ENCODE assay signal across 8 cellular contexts in the genomic region with DNA sequence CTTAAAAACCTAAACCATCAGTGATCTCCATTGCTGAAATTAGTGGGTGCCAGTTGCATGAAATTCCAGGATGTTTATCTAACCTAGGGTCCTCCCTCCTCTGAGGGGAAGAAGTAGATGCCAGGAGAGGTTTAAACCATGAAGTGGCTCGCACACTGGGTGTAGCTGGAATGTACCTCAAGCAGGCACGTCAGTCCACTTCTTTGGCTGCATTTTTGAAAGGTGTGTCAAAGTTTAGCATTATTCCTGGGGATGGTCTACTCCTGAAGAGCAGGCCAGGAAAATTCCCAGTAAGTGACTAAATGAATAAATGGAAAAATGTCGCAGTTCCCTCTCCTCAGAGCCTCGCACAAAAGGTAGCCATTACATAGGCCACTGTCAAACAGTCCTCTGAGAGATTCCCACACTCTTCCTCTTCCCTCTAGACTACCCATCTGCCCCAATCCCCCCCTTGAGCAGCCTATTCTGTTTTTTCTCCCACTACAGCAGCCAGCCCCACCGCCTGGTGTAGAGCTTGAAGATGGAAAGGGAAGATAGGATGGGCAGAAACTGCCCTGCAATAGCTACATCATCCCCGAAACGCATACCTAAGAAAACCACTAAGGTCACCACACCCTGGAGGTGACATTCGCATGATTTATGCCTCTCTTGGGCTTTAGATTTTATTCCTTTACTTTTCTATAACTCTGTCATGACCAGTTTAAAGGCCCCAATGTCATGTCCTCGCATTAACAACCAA. TPM values are rescaled to one million over a fixed set of nuclear protein-coding genes. Genes with fewer than 3 reads are reported as not detected.
A peak's percentile ranks its signal among the peaks of the same experiment; 100 is the strongest.
DNase-seq lines count a peak whose midpoint lies in the region; ATAC-seq and TF ChIP-seq lines count a peak whose summit lies in the region.

No MANE protein-coding gene starts in this region.

- ATAC-seq in DND-41 (ENCODE audit: insufficient read depth, low read depth), result no peak
- ATAC-seq in HG03097 (IDR thresholded peaks at IDR 0.05; ENCODE audit: low FRiP score, unreplicated experiment), result no peak
- no peak for ATAC-seq in GM19328 (IDR thresholded peaks at IDR 0.05; ENCODE audit: unreplicated experiment)
- ATAC-seq in HG02610 (IDR thresholded peaks at IDR 0.05; ENCODE audit: unreplicated experiment), result no peak

- no peaks in the 10 kb centered on the region for H3K9me3 ChIP-seq in DND-41 (ENCODE audit: insufficient read depth, low read length, severe bottlenecking)
- H3K9me3 ChIP-seq in MM.1S (replicated peaks; ENCODE audit: insufficient read depth, low read length), result no peaks in the 10 kb centered on the region
- H3K9me3 ChIP-seq in neural progenitor cell (ENCODE audit: low read depth), result no peaks in the 10 kb centered on the region

- H3K4me1 Mint-ChIP-seq in dendritic cell treated with granulocyte-macrophage colony-stimulating factor and Interleukin-4, amounts not matched to agents 40 ng/mL and 50 ng/mL, for 4 days (ENCODE audit: low read depth), result peaks cover 27% of the 10 kb centered on the region
- peaks cover 15% of the 10 kb centered on the region for H3K4me1 Mint-ChIP-seq in neural progenitor cell

- no peak overlapping the region for H3K9ac ChIP-seq in DND-41 (ENCODE audit: low read depth, low read length)
- H3K9ac ChIP-seq in MM.1S (ENCODE audit: low read length), result no peak overlapping the region
- H3K9ac ChIP-seq in neural progenitor cell, result no peak overlapping the region

- TF ChIP-seq CTCF in DND-41 (IDR thresholded peaks at IDR 0.05; ENCODE audit: borderline replicate concordance, extremely low read depth, low read length, poor library complexity, severe bottlenecking) (no peak), MM.1S (IDR thresholded peaks at IDR 0.05; ENCODE audit: low read length) (no peak), neural progenitor cell (IDR thresholded peaks at IDR 0.05) (no peak)

- H4K20me1 ChIP-seq in DND-41 (ENCODE audit: insufficient read depth, low read length) (peaks cover 15% of the 10 kb centered on the region; the same call in 1 of the 2 replicates), MM.1S (ENCODE audit: insufficient read depth, low read length) (0 out of 2 replicates have a peak, but pooled peaks cover 3% of the 10 kb centered on the region), neural progenitor cell (ENCODE audit: low read depth) (peaks cover 34% of the 10 kb centered on the region)

- H3K9me3 Mint-ChIP-seq in dendritic cell treated with granulocyte-macrophage colony-stimulating factor and Interleukin-4, amounts not matched to agents 40 ng/mL and 50 ng/mL, for 4 days, result no peaks in the 10 kb centered on the region
- H3K9me3 Mint-ChIP-seq in neural progenitor cell, result no peaks in the 10 kb centered on the region

- no peak overlapping the region for H3K27ac ChIP-seq in DND-41 (ENCODE audit: low read length)
- H3K27ac ChIP-seq in MM.1S (ENCODE audit: low read length), result no peak overlapping the region
- H3K27ac ChIP-seq in neural progenitor cell, result no peak overlapping the region

- H3K4me1 ChIP-seq in DND-41 (ENCODE audit: insufficient read depth, low read length), result peaks cover 30% of the 10 kb centered on the region
- peaks cover 10% of the 10 kb centered on the region for H3K4me1 ChIP-seq in MM.1S (ENCODE audit: low read length)
- H3K4me1 ChIP-seq in neural progenitor cell, result peaks cover 10% of the 10 kb centered on the region

- no peak for DNase-seq in DND-41
- DNase-seq in MM.1S, result no peak
- DNase-seq in neural progenitor cell (ENCODE audit: low spot score), result no peak
- DNase-seq in NCI-H1105 (lab: John Stamatoyannopoulos, UW), result no peak

- H3K4me3 ChIP-seq in DND-41 (ENCODE audit: low read depth in 1 of 2, low read length in 2 of 2), result peak overlapping the region in 1 of 2 experiments; percentile 73; a peak in 2 of 4 replicates
- no peak overlapping the region for H3K4me3 ChIP-seq in MM.1S (ENCODE audit: low read length)
- no peak overlapping the region for H3K4me3 ChIP-seq in neural progenitor cell

- H3K9me2 ChIP-seq in MM.1S (replicated peaks; ENCODE audit: insufficient read depth, low read length), result no peaks in the 10 kb centered on the region

- no peaks in the 10 kb centered on the region for H3K27me3 Mint-ChIP-seq in dendritic cell treated with granulocyte-macrophage colony-stimulating factor and Interleukin-4, amounts not matched to agents 40 ng/mL and 50 ng/mL, for 4 days
- peaks cover 4% of the 10 kb centered on the region for H3K27me3 Mint-ChIP-seq in neural progenitor cell (ENCODE audit: insufficient read depth, low read depth)

- no peaks in the 10 kb centered on the region for H3K27me3 ChIP-seq in DND-41 (ENCODE audit: insufficient read depth, low read length, poor library complexity)
- no peaks in the 10 kb centered on the region for H3K27me3 ChIP-seq in MM.1S (replicated peaks; ENCODE audit: insufficient read depth, low read length)
- no peaks in the 10 kb centered on the region for H3K27me3 ChIP-seq in neural progenitor cell

- no peaks in the 10 kb centered on the region; the same call in 1 of the 2 replicates for H3K36me3 ChIP-seq in DND-41 (ENCODE audit: insufficient read depth, low read length)
- no peaks in the 10 kb centered on the region for H3K36me3 ChIP-seq in MM.1S (replicated peaks; ENCODE audit: insufficient read depth, low read length)
- no peaks in the 10 kb centered on the region for H3K36me3 ChIP-seq in neural progenitor cell

- intact Hi-C loops in dendritic cell treated with granulocyte-macrophage colony-stimulating factor and Interleukin-4, amounts not matched to agents 40 ng/mL and 50 ng/mL, for 4 days (cut with micrococcal nuclease), result loop anchor here (5.0 kb wide), 1 partner anchor 34 kb away; no protein-coding TSS in a partner anchor

- H2AFZ ChIP-seq in DND-41 (ENCODE audit: low read depth, low read length), result peak overlapping the region; percentile 62
- H2AFZ ChIP-seq in MM.1S (ENCODE audit: low read length), result peak overlapping the region; percentile 75; the same call in 1 of the 2 replicates
- H2AFZ ChIP-seq in neural progenitor cell (replicated peaks), result peak overlapping the region; percentile 69

- peaks cover 43% of the 10 kb centered on the region for H3K79me2 ChIP-seq in DND-41 (ENCODE audit: insufficient read depth, low read length)
- peaks cover 39% of the 10 kb centered on the region for H3K79me2 ChIP-seq in MM.1S (ENCODE audit: low read length)
- peaks cover 36% of the 10 kb centered on the region for H3K79me2 ChIP-seq in neural progenitor cell (ENCODE audit: low read depth)

- peaks cover 29% of the 10 kb centered on the region for H3K36me3 Mint-ChIP-seq in dendritic cell treated with granulocyte-macrophage colony-stimulating factor and Interleukin-4, amounts not matched to agents 40 ng/mL and 50 ng/mL, for 4 days (ENCODE audit: low read depth)
- H3K36me3 Mint-ChIP-seq in neural progenitor cell, result no peaks in the 10 kb centered on the region

- H3K27ac Mint-ChIP-seq in dendritic cell treated with granulocyte-macrophage colony-stimulating factor and Interleukin-4, amounts not matched to agents 40 ng/mL and 50 ng/mL, for 4 days, result peak overlapping the region; percentile 95
- H3K27ac Mint-ChIP-seq in neural progenitor cell, result no peak overlapping the region

- H3K4me2 ChIP-seq in DND-41 (ENCODE audit: insufficient read depth, low read length), result peak overlapping the region; percentile 71
- peak overlapping the region; percentile 66 for H3K4me2 ChIP-seq in MM.1S (ENCODE audit: low read depth, low read length)
- H3K4me2 ChIP-seq in neural progenitor cell, result no peak overlapping the region

- no peak overlapping the region for H3K4me3 Mint-ChIP-seq in dendritic cell treated with granulocyte-macrophage colony-stimulating factor and Interleukin-4, amounts not matched to agents 40 ng/mL and 50 ng/mL, for 4 days
- H3K4me3 Mint-ChIP-seq in neural progenitor cell, result peak overlapping the region; percentile 97

- H3F3A ChIP-seq in MM.1S (ENCODE audit: insufficient read depth, low read length) (0 out of 2 replicates have a peak, but pooled peaks cover 8% of the 10 kb centered on the region), neural progenitor cell (ENCODE audit: low read depth) (no peaks in the 10 kb centered on the region)

RNA-seq across cellular contexts. Expression of a gene that starts 0.7 kb away (rescaled TPM):
- total RNA-seq in neural progenitor cell (ENCODE audit: low replicate concordance), result 17.6 and 37.4 TPM in 2 replicates
